Comparison of ENCODE assay signal across 19 cellular contexts in genomic region chr14:77878783-77879182, GRCh38.
"Had no signal": no experiment of that assay in that cellular context is flagged by ENCODE, and none has a peak within 500 bp of the region (broad histone marks: within the 10 kb centered on the region; RNA-seq: fewer than 3 reads in every experiment).

No MANE protein-coding gene starts in this region.

- H3K27ac ChIP-seq: RWPE1 had no signal

- H3K4me3 Mint-ChIP-seq: T-cell had no signal

- H3K9me3 Mint-ChIP-seq: T-cell had no signal

- H3K27ac Mint-ChIP-seq: T-cell had no signal

- H3K4me1 Mint-ChIP-seq: T-cell had no signal

- DNase-seq: Karpas-422; KG1; MM.1S; NCI-H1092 treated with DMSO at 0.1 percent for 48 hours; NCI-H1436; NCI-H187; NCI-H2029; NCI-H2081 treated with DMSO at 0.1 percent for 48 hours; NCI-H2171; NCI-H226; NCI-H446; NCI-H510A; NCI-H524 treated with DMSO at 0.1 percent for 48 hours; NCI-H774; NK-92 treated with Interleukin-12 subunit alpha and Interleukin-12 subunit beta, amount 100 ng/mL, for 24 hours; SHP77; T-cell had no signal

- ATAC-seq: Panc1, T-cell had no signal

- H3K27me3 Mint-ChIP-seq: T-cell had no signal
